Comparison of ENCODE assay signal across 13 cellular contexts in the genomic region with DNA sequence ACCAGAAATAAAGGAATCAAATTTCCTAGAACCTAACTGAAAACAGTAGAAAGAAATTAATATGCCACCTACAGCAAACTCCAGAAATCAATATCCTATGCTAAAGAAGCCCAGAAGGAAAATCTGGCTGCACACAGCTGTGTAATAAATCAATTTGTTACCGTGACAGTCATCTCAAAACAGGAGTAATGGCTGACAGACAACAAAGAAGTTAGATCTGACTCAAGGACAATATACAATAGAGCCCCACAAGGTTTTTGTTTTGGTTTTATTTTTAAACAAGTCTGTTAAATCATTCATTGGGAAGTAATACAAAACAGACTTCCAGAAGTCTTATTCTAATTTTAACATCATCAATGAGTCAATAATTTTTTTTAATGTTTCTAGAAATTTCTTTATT.
DNase-seq lines count a peak whose midpoint lies in the region; ATAC-seq, FAIRE-seq and TF ChIP-seq lines count a peak whose summit lies in the region.
"Had no signal": no experiment of that assay in that cellular context is flagged by ENCODE, and none has a peak within 500 bp of the region (broad histone marks: within the 10 kb centered on the region; RNA-seq: fewer than 3 reads in every experiment).

No MANE protein-coding gene starts in this region.

- peaks cover 18 to 38% (median 21%) of the 10 kb centered on the region in 3 donors for H3K4me1 Mint-ChIP-seq in T-cell

- H3K4me3 Mint-ChIP-seq in T-cell = no peak overlapping the region
- H3K4me3 Mint-ChIP-seq: central memory CD8-positive, alpha-beta T cell had no signal

- TF ChIP-seq EP300 in esophagus muscularis mucosa (IDR thresholded peaks at IDR 0.05) = no peak

- DNase-seq in NCI-H82 (lab: John Stamatoyannopoulos, UW) (peak; percentile 28), NCI-H82 treated with DMSO at 0.1 percent for 48 hours (lab: John Stamatoyannopoulos, UW; ENCODE audit: unreplicated experiment) (no peak), NCI-H1105 (lab: John Stamatoyannopoulos, UW) (peak; percentile 9), T-cell (no peak), esophagus muscularis mucosa (ENCODE audit: extremely low spot score) (no peak)
- DNase-seq: DMS 273 treated with DMSO at 0.1 percent for 48 hours, MG63, midbrain, thyroid gland had no signal

- POLR2A ChIA-PET in T-cell (lab: Charles Lee) = no interaction called here

- H3K4me3 ChIP-seq in esophagus muscularis mucosa = no peak overlapping the region
- H3K4me3 ChIP-seq: MG63, thyroid gland had no signal

- no peaks in the 10 kb centered on the region for H3K27me3 ChIP-seq in esophagus muscularis mucosa
- H3K27me3 ChIP-seq: MG63, thyroid gland had no signal

- H3K36me3 ChIP-seq in esophagus muscularis mucosa = no peaks in the 10 kb centered on the region
- H3K36me3 ChIP-seq: MG63, thyroid gland had no signal

- intact Hi-C loops in esophagus muscularis mucosa (cut with DNase I) = no loop called here

- TF ChIP-seq CTCF in esophagus muscularis mucosa (IDR thresholded peaks at IDR 0.05) = no peak

- H3K27me3 Mint-ChIP-seq in T-cell = no peaks in the 10 kb centered on the region
- H3K27me3 Mint-ChIP-seq: central memory CD8-positive, alpha-beta T cell had no signal

- H3K36me3 Mint-ChIP-seq in T-cell = peaks cover 22% of the 10 kb centered on the region

- no peak overlapping the region for H3K27ac ChIP-seq in esophagus muscularis mucosa (replicated peaks in 1 of 4)
- H3K27ac ChIP-seq: thyroid gland had no signal

- ATAC-seq in GM21423 (IDR thresholded peaks at IDR 0.05; ENCODE audit: unreplicated experiment) (peak; percentile 38), T-cell (replicated peaks in 1 of 4) (no peak), HG02938 (IDR thresholded peaks at IDR 0.05; ENCODE audit: unreplicated experiment) (no peak)

- 68% methylated on average over 1 of the region's 1 CpG for WGBS in esophagus muscularis mucosa

- no peaks in the 10 kb centered on the region for H3K9me3 Mint-ChIP-seq in T-cell
- H3K9me3 Mint-ChIP-seq: central memory CD8-positive, alpha-beta T cell had no signal

- peaks cover 33 to 57% (median 47%) of the 10 kb centered on the region in 4 donors for H3K4me1 ChIP-seq in esophagus muscularis mucosa

- H3K9me3 ChIP-seq in esophagus muscularis mucosa = no peaks in the 10 kb centered on the region
- H3K9me3 ChIP-seq: MG63, thyroid gland had no signal

- H3K27ac Mint-ChIP-seq in T-cell = no peak overlapping the region

- CTCF ChIA-PET in T-cell (lab: Charles Lee) = no interaction called here

- TF ChIP-seq POLR2A in esophagus muscularis mucosa (IDR thresholded peaks at IDR 0.05; ENCODE audit: low read depth) = no peak

- peak; percentile 86 for FAIRE-seq in islet of Langerhans (lab: Jason Lieb, UNC)

Comparison
In these comparisons a context has a peak if more than half of its experiments do, and no peak if none do; other contexts are left out.
1. DNase-seq: peak in NCI-H82 (single experiment) and NCI-H1105 (single experiment); none in NCI-H82 treated with DMSO at 0.1 percent for 48 hours (single experiment), T-cell (0 of 34) and esophagus muscularis mucosa (single experiment).